ENCODE assay signal across 26 cellular contexts in the genomic region with DNA sequence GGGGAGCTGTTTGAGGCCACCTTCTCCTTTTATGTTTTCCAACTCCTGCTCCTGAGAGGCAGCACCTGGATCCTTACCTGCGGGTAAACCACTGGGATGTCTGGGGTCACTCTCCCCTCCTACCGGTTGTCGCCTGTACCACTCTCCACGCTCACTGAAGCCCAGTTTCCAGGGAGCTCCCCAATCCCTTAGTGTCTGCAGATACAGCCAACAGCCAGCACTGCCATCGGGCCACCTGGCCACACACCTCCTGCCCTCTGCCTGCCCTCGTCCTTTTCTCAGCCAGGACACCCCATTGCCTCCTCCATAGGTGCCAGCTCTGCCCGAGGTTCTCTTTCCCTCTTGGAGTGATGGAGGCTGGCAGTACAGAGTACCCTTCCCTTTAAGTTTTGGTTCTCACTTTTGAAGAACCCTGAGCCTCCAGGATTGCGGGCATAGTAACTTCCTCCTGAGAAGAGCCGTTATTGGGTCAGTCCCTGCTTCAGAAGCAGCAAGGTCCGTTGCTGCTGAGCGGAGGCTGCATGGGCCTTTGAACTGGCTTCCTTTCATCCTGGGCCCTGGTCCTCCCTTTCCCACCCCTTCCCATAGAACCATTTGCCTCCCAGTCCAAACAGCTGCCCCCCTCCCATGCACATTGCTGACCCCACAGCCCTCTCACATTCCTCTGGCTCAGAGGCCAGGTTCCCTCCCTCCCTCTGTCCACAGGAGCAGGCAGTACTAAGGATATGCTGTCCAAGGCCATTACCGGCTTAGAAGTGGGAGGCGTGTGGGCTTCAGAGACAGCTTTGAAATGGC. TPM values are rescaled to one million over a fixed set of nuclear protein-coding genes. Genes with fewer than 3 reads are reported as not detected.
DNase-seq lines count a peak whose midpoint lies in the region; ATAC-seq and TF ChIP-seq lines count a peak whose summit lies in the region.
"Had no signal": no experiment of that assay in that cellular context is flagged by ENCODE, and none has a peak within 500 bp of the region (broad histone marks: within the 10 kb centered on the region; RNA-seq: fewer than 3 reads in every experiment).

No MANE protein-coding gene starts in this region.

- H3K27me3 ChIP-seq in spleen (replicated peaks in 1 of 7) (peaks cover 0 to 3% (median 0%) of the 10 kb centered on the region in 7 donors), body of pancreas (no peaks in the 10 kb centered on the region)
- H3K27me3 ChIP-seq: adrenal gland, esophagus muscularis mucosa, hepatocyte, left lung, stomach, transverse colon had no signal

- H3K27me3 Mint-ChIP-seq in nephron (ENCODE audit: low read depth), result no peaks in the 10 kb centered on the region

- WGBS in spleen, 5 donors, result 61 to 72% (median 64%) methylated on average over 13 of the region's 13 CpGs
- 78 to 82% methylated on average over 13 of the region's 13 CpGs for WGBS in body of pancreas, 2 donors

- peaks cover 5% of the 10 kb centered on the region for H3K36me3 Mint-ChIP-seq in nephron (ENCODE audit: low read depth)
- H3K36me3 Mint-ChIP-seq: naive B cell had no signal

- H3K27ac Mint-ChIP-seq in nephron, result peak overlapping the region; percentile 34 to 65 (median 46)
- H3K27ac Mint-ChIP-seq: CD4-positive, alpha-beta T cell; endodermal cell had no signal

- no peak for TF ChIP-seq CTCF in nephron (IDR thresholded peaks at IDR 0.05; ENCODE audit: unreplicated experiment in 3 of 3)
- no peak for TF ChIP-seq CTCF in spleen (IDR thresholded peaks at IDR 0.05 in 8 of 11, conservative IDR thresholded peaks at IDR 0.05 in 3 of 11)
- no peak for TF ChIP-seq CTCF in body of pancreas (IDR thresholded peaks at IDR 0.05)

- intact Hi-C loops in spleen (cut with DNase I; ENCODE audit: low total_unique reads), result no loop called here
- intact Hi-C loops in body of pancreas (cut with DNase I), result no loop called here

- H3K4me1 ChIP-seq in spleen (peaks cover 0 to 21% (median 6%) of the 10 kb centered on the region in 6 donors), body of pancreas (no peaks in the 10 kb centered on the region)
- H3K4me1 ChIP-seq: adrenal gland, esophagus muscularis mucosa, transverse colon had no signal

- H3K36me3 ChIP-seq in spleen (no peaks in the 10 kb centered on the region), body of pancreas (replicated peaks in 1 of 2; ENCODE audit: insufficient read depth in 1 of 2, low read depth in 2 of 2) (no peaks in the 10 kb centered on the region)
- H3K36me3 ChIP-seq: adrenal gland, esophagus muscularis mucosa, left lung, stomach, transverse colon had no signal

- no peaks in the 10 kb centered on the region for H3K9me3 Mint-ChIP-seq in nephron
- H3K9me3 Mint-ChIP-seq: activated T-cell treated with anti-CD3 and anti-CD28 coated beads, Interleukin-2, amount 50 U/mL, for 4 hours; CD4-positive, alpha-beta T cell; endodermal cell; naive B cell had no signal

- peak; percentile 74 for DNase-seq in MV-4-11 (lab: John Stamatoyannopoulos, UW)
- peak; percentile 65 for DNase-seq in spleen
- no peak for DNase-seq in body of pancreas
- DNase-seq in nucleus accumbens (lab: John Stamatoyannopoulos, UW), result no peak
- DNase-seq in hepatic stellate cell (ENCODE audit: low spot score), result no peak
- DNase-seq: activated CD4-positive, alpha-beta T cell treated with anti-CD3 and anti-CD28 coated beads for 1 hour; activated naive CD4-positive, alpha-beta T cell treated with Interleukin-2 at 50 U/mL for 16 hours; activated T-cell treated with anti-CD3 and anti-CD28 coated beads, Interleukin-2, amount 50 U/mL, for 4 hours; adrenal gland; CD4-positive, alpha-beta T cell; cortex of kidney; endodermal cell; foreskin melanocyte; left lung; naive B cell; NCI-H187; NCI-H524 treated with DMSO at 0.1 percent for 48 hours; NK-92 treated with Interleukin-12 subunit alpha and Interleukin-12 subunit beta, amount 100 ng/mL, for 24 hours; stomach; transverse colon had no signal

- H3K4me1 Mint-ChIP-seq in nephron, result peaks cover 34% of the 10 kb centered on the region
- H3K4me1 Mint-ChIP-seq: naive B cell had no signal

- H3K9me3 ChIP-seq in spleen (no peaks in the 10 kb centered on the region), body of pancreas (no peaks in the 10 kb centered on the region)
- H3K9me3 ChIP-seq: adrenal gland, esophagus muscularis mucosa, left lung, stomach, transverse colon had no signal

- H3K4me3 Mint-ChIP-seq in nephron, result peak overlapping the region in 1 of 3 experiments; percentile 35
- H3K4me3 Mint-ChIP-seq: activated T-cell treated with anti-CD3 and anti-CD28 coated beads, Interleukin-2, amount 50 U/mL, for 4 hours; CD4-positive, alpha-beta T cell; endodermal cell had no signal

- H3K4me3 ChIP-seq in spleen, result no peak overlapping the region
- H3K4me3 ChIP-seq in body of pancreas, result no peak overlapping the region
- H3K4me3 ChIP-seq: adrenal gland, esophagus muscularis mucosa, hepatocyte, left lung, stomach, transverse colon had no signal

- no peak for TF ChIP-seq POLR2A in spleen (IDR thresholded peaks at IDR 0.05)
- TF ChIP-seq POLR2A in body of pancreas (IDR thresholded peaks at IDR 0.05), result no peak

- H3K27ac ChIP-seq in angular gyrus (ENCODE audit: low read depth, low read length) (peak overlapping the region; percentile 16), spleen (no peak overlapping the region), body of pancreas (no peak overlapping the region)
- H3K27ac ChIP-seq: adrenal gland, esophagus muscularis mucosa, KMS-11, left lung, stomach, transverse colon had no signal

- ATAC-seq in body of pancreas, result no peak
- no peak for ATAC-seq in SK-N-SH treated with all-trans-retinoic acid at 6 μM for 48 hours
- ATAC-seq: activated T-cell treated with anti-CD3 and anti-CD28 coated beads, Interleukin-2, amount 50 U/mL, for 4 hours; left lung had no signal

TF ChIP-seq in SK-N-SH treated with all-trans-retinoic acid at 6 μM for 48 hours, 23 proteins besides CTCF, POLR2A, EP300 and RAD21:
- TF ChIP-seq PPARA (CRISPR knock-in tag; IDR thresholded peaks at IDR 0.05; ENCODE audit: borderline replicate concordance) (no peak), CSRNP3 (CRISPR knock-in tag; IDR thresholded peaks at IDR 0.05) (no peak), BACH2 (CRISPR knock-in tag; IDR thresholded peaks at IDR 0.05; ENCODE audit: borderline replicate concordance) (no peak), ZNF70 (CRISPR knock-in tag; IDR thresholded peaks at IDR 0.05) (no peak), SNAI2 (CRISPR knock-in tag; IDR thresholded peaks at IDR 0.05) (no peak), OSR1 (CRISPR knock-in tag; IDR thresholded peaks at IDR 0.05) (no peak), ZFP30 (CRISPR knock-in tag; IDR thresholded peaks at IDR 0.05) (no peak), ARNTL (CRISPR knock-in tag; IDR thresholded peaks at IDR 0.05; ENCODE audit: borderline replicate concordance, low read depth) (no peak), POU6F1 (CRISPR knock-in tag; IDR thresholded peaks at IDR 0.05; ENCODE audit: borderline replicate concordance, low read depth) (no peak), TCF4 (CRISPR knock-in tag; IDR thresholded peaks at IDR 0.05; ENCODE audit: borderline replicate concordance) (no peak), ZC3H10 (CRISPR knock-in tag; IDR thresholded peaks at IDR 0.05) (no peak), ZNF8 (CRISPR knock-in tag; IDR thresholded peaks at IDR 0.05) (no peak)

RNA-seq across cellular contexts. Expression of gene ARNT2, which starts 30.9 kb away (rescaled TPM):
- 10 to 100 TPM in 5 of 7 donors, 1 to 10 TPM in 2; 5.0 to 12.3 (median 11.2) TPM for total RNA-seq in spleen
- 1 to 10 TPM; 1.9 to 2.4 (median 1.9) TPM for polyA plus RNA-seq in spleen
- 1 to 10 TPM; 5.3 to 5.4 TPM for total RNA-seq in body of pancreas
- total RNA-seq: CD4-positive, alpha-beta T cell had no signal

Comparison
In these comparisons a context has a peak if more than half of its experiments do, and no peak if none do; other contexts are left out.
1. DNase-seq: peak in MV-4-11 (single experiment) and spleen (single experiment); none in body of pancreas (0 of 4), nucleus accumbens (0 of 56) and hepatic stellate cell (single experiment).